1 cellular context compared by ENCODE assay signal in genomic region chr18:50288348-50289102, GRCh38.
A peak's percentile ranks its signal among the peaks of the same experiment; 100 is the strongest.
TF ChIP-seq lines count a peak whose summit lies in the region.

No MANE protein-coding gene starts in this region.

TF ChIP-seq in A549, 52 proteins besides CTCF, POLR2A, EP300 and RAD21:
- peak; percentile 35 for TF ChIP-seq ZC3H11A (IDR thresholded peaks at IDR 0.05)
